ENCODE assay signal across 9 cellular contexts in the genomic region with DNA sequence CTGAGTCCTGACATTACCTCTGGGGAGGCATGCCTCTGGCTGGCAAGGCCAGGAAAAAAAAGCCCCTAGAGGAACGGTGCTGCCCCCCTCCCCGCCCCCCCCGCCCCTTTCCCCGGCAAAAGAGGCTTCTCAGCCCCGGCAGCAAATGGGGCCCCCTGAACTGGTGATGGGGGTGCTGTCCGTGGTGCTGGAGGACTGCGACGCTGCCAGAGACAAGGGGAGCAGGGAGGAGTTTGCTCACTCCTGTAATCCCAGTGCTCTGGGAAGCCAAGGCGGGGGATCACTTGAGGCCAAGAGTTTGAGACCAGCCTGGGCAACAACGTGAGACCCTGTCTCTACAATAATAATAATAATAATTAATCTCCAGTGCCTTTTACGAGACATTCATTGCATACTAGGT. TPM values are rescaled to one million over a fixed set of nuclear protein-coding genes. Genes with fewer than 3 reads are reported as not detected.
DNase-seq lines count a peak whose midpoint lies in the region; ATAC-seq and TF ChIP-seq lines count a peak whose summit lies in the region.
"Had no signal": no experiment of that assay in that cellular context is flagged by ENCODE, and none has a peak within 500 bp of the region (broad histone marks: within the 10 kb centered on the region; RNA-seq: fewer than 3 reads in every experiment).

No MANE protein-coding gene starts in this region.

- H3K4me3 Mint-ChIP-seq in Calu3 (ENCODE audit: low read depth, unreplicated experiment): no peak overlapping the region

- BruUV-seq in Calu3 (replicated peaks; lab: Mats Ljungman, UMichigan): no TSS peak

- H3K9me3 Mint-ChIP-seq in Calu3 (ENCODE audit: low read depth, unreplicated experiment): no peaks in the 10 kb centered on the region

- peaks cover 58% of the 10 kb centered on the region for H3K27me3 Mint-ChIP-seq in Calu3 (ENCODE audit: unreplicated experiment)

- ATAC-seq in GM19035 (IDR thresholded peaks at IDR 0.05; ENCODE audit: unreplicated experiment) (no peak), GM19351 (IDR thresholded peaks at IDR 0.05; ENCODE audit: unreplicated experiment) (no peak), GM19328 (IDR thresholded peaks at IDR 0.05; ENCODE audit: unreplicated experiment) (no peak)
- ATAC-seq: left colon had no signal

- peaks cover 5% of the 10 kb centered on the region for H3K36me3 Mint-ChIP-seq in Calu3 (ENCODE audit: insufficient read depth, unreplicated experiment)

- no peak for TF ChIP-seq CTCF in Calu3 (IDR thresholded peaks at IDR 0.05; ENCODE audit: unreplicated experiment)

- CTCF ChIA-PET in Calu3 (lab: Charles Lee): no interaction called here

- H3K27ac Mint-ChIP-seq in Calu3 (ENCODE audit: unreplicated experiment): no peak overlapping the region

- no peaks in the 10 kb centered on the region for H3K4me1 Mint-ChIP-seq in Calu3 (ENCODE audit: low read depth, unreplicated experiment)

- intact Hi-C loops in Calu3 (cut with micrococcal nuclease; ENCODE audit: unreplicated experiment): no loop called here

- DNase-seq in Calu3: peak; percentile 14
- peak; percentile 43 for DNase-seq in LoVo (ENCODE audit: low spot score)
- peak; percentile 62 for DNase-seq in activated CD8-positive, alpha-beta memory T cell treated with anti-CD3 and anti-CD28 coated beads, Interleukin-2, amount 50 U/mL, for 48 hours
- peak; percentile 76 for DNase-seq in iPS-NIHi7 (ENCODE audit: extremely low spot score)
- no peak for DNase-seq in putamen (ENCODE audit: low spot score)

RNA-seq across cellular contexts. Expression of gene SRRM3, which starts 23.7 kb away (rescaled TPM):
- 0.21 TPM in 1 of 2 replicates, not detected in the other for total RNA-seq in Calu3 (2022)
